1 cellular context compared by ENCODE assay signal in genomic region chr5:142421158-142421617, GRCh38.
A peak's percentile ranks its signal among the peaks of the same experiment; 100 is the strongest.
TF ChIP-seq lines count a peak whose summit lies in the region.

No MANE protein-coding gene starts in this region.

TF ChIP-seq in HepG2, 621 proteins besides CTCF, POLR2A, EP300 and RAD21 (continued from another document and continues in another):
- no peak for TF ChIP-seq ZBTB34 (CRISPR knock-in tag; IDR thresholded peaks at IDR 0.05)
- TF ChIP-seq ZNF75D (CRISPR knock-in tag; IDR thresholded peaks at IDR 0.05; ENCODE audit: borderline replicate concordance): no peak
- TF ChIP-seq YEATS2 (CRISPR knock-in tag; IDR thresholded peaks at IDR 0.05; ENCODE audit: borderline replicate concordance): no peak
- TF ChIP-seq BCL6 (CRISPR knock-in tag; IDR thresholded peaks at IDR 0.05): peak; percentile 49; the same call in 1 of the 2 replicates
- no peak for TF ChIP-seq DMTF1 (CRISPR knock-in tag; IDR thresholded peaks at IDR 0.05)
- no peak for TF ChIP-seq ZBTB14 (CRISPR knock-in tag; IDR thresholded peaks at IDR 0.05)
- TF ChIP-seq ZNF296 (CRISPR knock-in tag; conservative IDR thresholded peaks at IDR 0.05): no peak
- TF ChIP-seq ZBTB43 (CRISPR knock-in tag; conservative IDR thresholded peaks at IDR 0.05): peak; percentile 82
- TF ChIP-seq PAXIP1 (CRISPR knock-in tag; conservative IDR thresholded peaks at IDR 0.05): peak; percentile 81
- no peak for TF ChIP-seq HIVEP1 (CRISPR knock-in tag; IDR thresholded peaks at IDR 0.05)
- no peak for TF ChIP-seq ZNF687 (CRISPR knock-in tag; IDR thresholded peaks at IDR 0.05)
- no peak for TF ChIP-seq RFX1 (IDR thresholded peaks at IDR 0.05)
- TF ChIP-seq ZNF180 (CRISPR knock-in tag; IDR thresholded peaks at IDR 0.05; ENCODE audit: borderline replicate concordance, low read depth): no peak
- peak; percentile 69 for TF ChIP-seq HNF4G (IDR thresholded peaks at IDR 0.05; ENCODE audit: borderline replicate concordance, low read depth, low read length)
- 0 out of 2 replicates have a peak, but pooled peaks have one; percentile 21 for TF ChIP-seq HNF4G (CRISPR knock-in tag; IDR thresholded peaks at IDR 0.05; ENCODE audit: borderline replicate concordance, low read depth)
- TF ChIP-seq ZNF264 (CRISPR knock-in tag; IDR thresholded peaks at IDR 0.05): peak; percentile 29; the same call in 1 of the 2 replicates
- TF ChIP-seq TFDP2 (CRISPR knock-in tag; IDR thresholded peaks at IDR 0.05): no peak
- peak; percentile 95 for TF ChIP-seq GATA4 (IDR thresholded peaks at IDR 0.05; ENCODE audit: borderline replicate concordance, low read depth)
- TF ChIP-seq GLMP (CRISPR knock-in tag; IDR thresholded peaks at IDR 0.05; ENCODE audit: borderline replicate concordance): no peak
- peak; percentile 65; the same call in 1 of the 2 replicates for TF ChIP-seq MIXL1 (CRISPR knock-in tag; IDR thresholded peaks at IDR 0.05)
- no peak for TF ChIP-seq REPIN1 (CRISPR knock-in tag; IDR thresholded peaks at IDR 0.05; ENCODE audit: borderline replicate concordance, low read depth)
- TF ChIP-seq ZNF234 (CRISPR knock-in tag; conservative IDR thresholded peaks at IDR 0.05): no peak
- TF ChIP-seq RCOR2 (CRISPR knock-in tag; IDR thresholded peaks at IDR 0.05): peak; percentile 43; the same call in 1 of the 2 replicates
- no peak for TF ChIP-seq ZNF703 (CRISPR knock-in tag; IDR thresholded peaks at IDR 0.05; ENCODE audit: borderline replicate concordance)
- peak; percentile 44; the same call in 1 of the 2 replicates for TF ChIP-seq HNF1A (IDR thresholded peaks at IDR 0.05; ENCODE audit: low read depth)
- TF ChIP-seq HNF1A (CRISPR knock-in tag; IDR thresholded peaks at IDR 0.05; ENCODE audit: borderline replicate concordance): peak; percentile 63; the same call in 1 of the 2 replicates
- TF ChIP-seq SMC3 (IDR thresholded peaks at IDR 0.05; ENCODE audit: low read length): 0 out of 2 replicates have a peak, but pooled peaks have one; percentile 6
